ENCODE assay signal across 1 cellular context in genomic region chr2:38603402-38604265, GRCh38.
TF ChIP-seq lines count a peak whose summit lies in the region.

No MANE protein-coding gene starts in this region.

TF ChIP-seq in HepG2, 621 proteins besides CTCF, POLR2A, EP300 and RAD21 (continued from another document and continues in another):
- TF ChIP-seq ZNF333 (CRISPR knock-in tag; IDR thresholded peaks at IDR 0.05; ENCODE audit: borderline replicate concordance): peak; percentile 43; the same call in 1 of the 2 replicates
- 0 out of 2 replicates have a peak, but pooled peaks have one; percentile 58 for TF ChIP-seq ZNF124 (CRISPR knock-in tag; IDR thresholded peaks at IDR 0.05)
- TF ChIP-seq NFAT5 (CRISPR knock-in tag; IDR thresholded peaks at IDR 0.05): no peak
- TF ChIP-seq BCL3 (CRISPR knock-in tag; IDR thresholded peaks at IDR 0.05): no peak
- peak; percentile 57; the same call in 1 of the 2 replicates for TF ChIP-seq ZNF768 (CRISPR knock-in tag; IDR thresholded peaks at IDR 0.05)
- TF ChIP-seq ZBTB20 (CRISPR knock-in tag; IDR thresholded peaks at IDR 0.05; ENCODE audit: borderline replicate concordance, low read depth): 0 out of 2 replicates have a peak, but pooled peaks have one; percentile 17
- no peak; the same call in 1 of the 2 replicates for TF ChIP-seq ZFP1 (CRISPR knock-in tag; IDR thresholded peaks at IDR 0.05)
- TF ChIP-seq KDM5B (CRISPR knock-in tag; IDR thresholded peaks at IDR 0.05; ENCODE audit: borderline replicate concordance): 0 out of 2 replicates have a peak, but pooled peaks have one; percentile 12
- peak; percentile 95 for TF ChIP-seq MEIS2 (CRISPR knock-in tag; IDR thresholded peaks at IDR 0.05)
- TF ChIP-seq ZEB1 (IDR thresholded peaks at IDR 0.05; ENCODE audit: insufficient replicate concordance, low read depth): no peak
- TF ChIP-seq ZBTB37 (CRISPR knock-in tag; IDR thresholded peaks at IDR 0.05): peak; percentile 76; the same call in 1 of the 2 replicates
- TF ChIP-seq ZFP37 (CRISPR knock-in tag; IDR thresholded peaks at IDR 0.05; ENCODE audit: borderline replicate concordance): no peak
- peak; percentile 63; the same call in 1 of the 2 replicates for TF ChIP-seq IKZF5 (CRISPR knock-in tag; IDR thresholded peaks at IDR 0.05)
- TF ChIP-seq ZNF773 (CRISPR knock-in tag; IDR thresholded peaks at IDR 0.05; ENCODE audit: borderline replicate concordance): no peak
- peak; percentile 45 for TF ChIP-seq ZGPAT (CRISPR knock-in tag; IDR thresholded peaks at IDR 0.05)
- no peak for TF ChIP-seq SOX6 (IDR thresholded peaks at IDR 0.05)
- peak; percentile 49 for TF ChIP-seq SOX6 (CRISPR knock-in tag; IDR thresholded peaks at IDR 0.05)
- TF ChIP-seq TGIF2 (CRISPR knock-in tag; IDR thresholded peaks at IDR 0.05): peak; percentile 87; the same call in 1 of the 2 replicates
- TF ChIP-seq, protein P1, sequence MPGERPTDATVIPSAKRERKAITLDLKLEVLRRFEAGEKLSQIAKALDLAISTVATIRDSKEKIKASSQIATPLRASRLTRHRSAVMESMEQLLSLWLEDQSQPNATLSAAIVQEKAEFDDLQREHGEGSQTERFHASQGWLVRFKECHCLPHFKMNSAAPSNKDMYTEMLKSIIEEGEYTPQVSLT (CRISPR knock-in tag; IDR thresholded peaks at IDR 0.05; ENCODE audit: borderline replicate concordance, low read depth): 0 out of 2 replicates have a peak, but pooled peaks have one; percentile 0
- no peak for TF ChIP-seq ZMAT3 (CRISPR knock-in tag; conservative IDR thresholded peaks at IDR 0.05)
- TF ChIP-seq AHR (CRISPR knock-in tag; IDR thresholded peaks at IDR 0.05): 0 out of 2 replicates have a peak, but pooled peaks have one; percentile 46
- TF ChIP-seq ERF (CRISPR knock-in tag; IDR thresholded peaks at IDR 0.05): 0 out of 2 replicates have a peak, but pooled peaks have one; percentile 2
- TF ChIP-seq MIXL1 (CRISPR knock-in tag; IDR thresholded peaks at IDR 0.05): peak; percentile 32; the same call in 1 of the 2 replicates
- TF ChIP-seq ZNF512 (CRISPR knock-in tag; IDR thresholded peaks at IDR 0.05): no peak
- no peak for TF ChIP-seq JUNB (CRISPR knock-in tag; IDR thresholded peaks at IDR 0.05; ENCODE audit: borderline replicate concordance)
- TF ChIP-seq NFATC3 (CRISPR knock-in tag; IDR thresholded peaks at IDR 0.05): no peak
- peak; percentile 68; the same call in 1 of the 2 replicates for TF ChIP-seq ZNF251 (CRISPR knock-in tag; IDR thresholded peaks at IDR 0.05)
- TF ChIP-seq, protein P2, sequence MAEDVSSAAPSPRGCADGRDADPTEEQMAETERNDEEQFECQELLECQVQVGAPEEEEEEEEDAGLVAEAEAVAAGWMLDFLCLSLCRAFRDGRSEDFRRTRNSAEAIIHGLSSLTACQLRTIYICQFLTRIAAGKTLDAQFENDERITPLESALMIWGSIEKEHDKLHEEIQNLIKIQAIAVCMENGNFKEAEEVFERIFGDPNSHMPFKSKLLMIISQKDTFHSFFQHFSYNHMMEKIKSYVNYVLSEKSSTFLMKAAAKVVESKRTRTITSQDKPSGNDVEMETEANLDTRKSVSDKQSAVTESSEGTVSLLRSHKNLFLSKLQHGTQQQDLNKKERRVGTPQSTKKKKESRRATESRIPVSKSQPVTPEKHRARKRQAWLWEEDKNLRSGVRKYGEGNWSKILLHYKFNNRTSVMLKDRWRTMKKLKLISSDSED (CRISPR knock-in tag; IDR thresholded peaks at IDR 0.05): no peak
- peak; percentile 54 for TF ChIP-seq KMT2B (CRISPR knock-in tag; IDR thresholded peaks at IDR 0.05)
- peak; percentile 73; the same call in 1 of the 2 replicates for TF ChIP-seq SAP130 (CRISPR knock-in tag; IDR thresholded peaks at IDR 0.05; ENCODE audit: low read depth)
- no peak; the same call in 1 of the 2 replicates for TF ChIP-seq ZNF850 (CRISPR knock-in tag; conservative IDR thresholded peaks at IDR 0.05)
- TF ChIP-seq, protein P3, sequence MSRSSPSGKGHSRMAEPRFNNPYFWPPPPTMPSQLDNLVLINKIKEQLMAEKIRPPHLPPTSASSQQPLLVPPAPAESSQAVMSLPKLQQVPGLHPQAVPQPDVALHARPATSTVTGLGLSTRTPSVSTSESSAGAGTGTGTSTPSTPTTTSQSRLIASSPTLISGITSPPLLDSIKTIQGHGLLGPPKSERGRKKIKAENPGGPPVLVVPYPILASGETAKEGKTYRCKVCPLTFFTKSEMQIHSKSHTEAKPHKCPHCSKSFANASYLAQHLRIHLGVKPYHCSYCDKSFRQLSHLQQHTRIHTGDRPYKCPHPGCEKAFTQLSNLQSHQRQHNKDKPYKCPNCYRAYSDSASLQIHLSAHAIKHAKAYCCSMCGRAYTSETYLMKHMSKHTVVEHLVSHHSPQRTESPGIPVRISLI (CRISPR knock-in tag; IDR thresholded peaks at IDR 0.05; ENCODE audit: borderline replicate concordance): peak; percentile 79
- TF ChIP-seq, protein P4, sequence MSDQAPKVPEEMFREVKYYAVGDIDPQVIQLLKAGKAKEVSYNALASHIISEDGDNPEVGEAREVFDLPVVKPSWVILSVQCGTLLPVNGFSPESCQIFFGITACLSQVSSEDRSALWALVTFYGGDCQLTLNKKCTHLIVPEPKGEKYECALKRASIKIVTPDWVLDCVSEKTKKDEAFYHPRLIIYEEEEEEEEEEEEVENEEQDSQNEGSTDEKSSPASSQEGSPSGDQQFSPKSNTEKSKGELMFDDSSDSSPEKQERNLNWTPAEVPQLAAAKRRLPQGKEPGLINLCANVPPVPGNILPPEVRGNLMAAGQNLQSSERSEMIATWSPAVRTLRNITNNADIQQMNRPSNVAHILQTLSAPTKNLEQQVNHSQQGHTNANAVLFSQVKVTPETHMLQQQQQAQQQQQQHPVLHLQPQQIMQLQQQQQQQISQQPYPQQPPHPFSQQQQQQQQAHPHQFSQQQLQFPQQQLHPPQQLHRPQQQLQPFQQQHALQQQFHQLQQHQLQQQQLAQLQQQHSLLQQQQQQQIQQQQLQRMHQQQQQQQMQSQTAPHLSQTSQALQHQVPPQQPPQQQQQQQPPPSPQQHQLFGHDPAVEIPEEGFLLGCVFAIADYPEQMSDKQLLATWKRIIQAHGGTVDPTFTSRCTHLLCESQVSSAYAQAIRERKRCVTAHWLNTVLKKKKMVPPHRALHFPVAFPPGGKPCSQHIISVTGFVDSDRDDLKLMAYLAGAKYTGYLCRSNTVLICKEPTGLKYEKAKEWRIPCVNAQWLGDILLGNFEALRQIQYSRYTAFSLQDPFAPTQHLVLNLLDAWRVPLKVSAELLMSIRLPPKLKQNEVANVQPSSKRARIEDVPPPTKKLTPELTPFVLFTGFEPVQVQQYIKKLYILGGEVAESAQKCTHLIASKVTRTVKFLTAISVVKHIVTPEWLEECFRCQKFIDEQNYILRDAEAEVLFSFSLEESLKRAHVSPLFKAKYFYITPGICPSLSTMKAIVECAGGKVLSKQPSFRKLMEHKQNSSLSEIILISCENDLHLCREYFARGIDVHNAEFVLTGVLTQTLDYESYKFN (CRISPR knock-in tag; conservative IDR thresholded peaks at IDR 0.05): peak; percentile 6; the same call in 1 of the 2 replicates
